ENCODE assay signal across 13 cellular contexts in the genomic region with DNA sequence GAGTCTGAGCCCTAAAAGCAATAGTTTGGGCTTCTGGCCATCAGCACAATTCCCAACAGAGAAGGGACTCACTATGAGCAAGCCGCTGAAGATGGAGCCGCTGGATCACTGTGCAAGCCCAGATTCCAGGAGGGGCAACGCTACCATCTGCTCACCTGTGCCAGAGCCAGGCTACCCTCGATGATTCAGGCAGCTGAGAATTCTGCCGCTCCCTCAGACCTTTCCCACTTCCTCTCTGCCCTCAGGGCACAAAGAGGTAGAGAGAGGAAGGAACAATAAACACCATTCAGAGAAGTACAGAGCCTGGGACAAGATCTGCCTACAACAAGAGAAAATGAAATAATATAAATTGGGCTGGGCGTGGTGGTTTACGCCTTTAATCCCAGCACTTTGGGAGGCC.
DNase-seq lines count a peak whose midpoint lies in the region; ATAC-seq and TF ChIP-seq lines count a peak whose summit lies in the region.
"Had no signal": no experiment of that assay in that cellular context is flagged by ENCODE, and none has a peak within 500 bp of the region (broad histone marks: within the 10 kb centered on the region; RNA-seq: fewer than 3 reads in every experiment).

No MANE protein-coding gene starts in this region.

- H3K27me3 Mint-ChIP-seq in osteocyte (ENCODE audit: unreplicated experiment) = no peaks in the 10 kb centered on the region
- H3K27me3 Mint-ChIP-seq: effector memory CD8-positive, alpha-beta T cell had no signal

- CTCF ChIA-PET in HEK293T (lab: Yijun Ruan, JAX) = interaction anchor here (1.1 kb wide), 1 partner anchor 87 kb away, joined by 4 read pairs; no protein-coding TSS in a partner anchor

- no peak for TF ChIP-seq CTCF in osteocyte (IDR thresholded peaks at IDR 0.05)
- TF ChIP-seq CTCF in Peyer's patch (IDR thresholded peaks at IDR 0.05) = no peak

- ATAC-seq in HG02981 (IDR thresholded peaks at IDR 0.05; ENCODE audit: unreplicated experiment) = no peak
- ATAC-seq: effector memory CD8-positive, alpha-beta T cell; left lobe of liver had no signal

- peaks cover 69% of the 10 kb centered on the region for H3K36me3 Mint-ChIP-seq in osteocyte (ENCODE audit: unreplicated experiment)

- DNase-seq in COLO829 (ENCODE audit: low spot score) (peak; percentile 66), M059J (ENCODE audit: low read depth) (peak; percentile 99), cerebellum (ENCODE audit: low spot score) (peak; percentile 34), osteocyte (ENCODE audit: extremely low spot score, unreplicated experiment) (no peak), HEK293T (ENCODE audit: extremely low spot score) (no peak), Peyer's patch (no peak)
- no peak for DNase-seq in activated effector memory CD4-positive, alpha-beta T cell treated with anti-CD3 and anti-CD28 coated beads, Interleukin-2, amount 50 U/mL, for 16 hours
- DNase-seq: activated naive CD4-positive, alpha-beta T cell treated with anti-CD3 and anti-CD28 coated beads for 36 hours; effector memory CD8-positive, alpha-beta T cell; NCI-H748 treated with DMSO at 0.1 percent for 48 hours had no signal

- H3K4me1 ChIP-seq in Peyer's patch = no peaks in the 10 kb centered on the region

- H3K4me3 Mint-ChIP-seq in osteocyte (ENCODE audit: unreplicated experiment) = no peak overlapping the region
- H3K4me3 Mint-ChIP-seq: activated naive CD4-positive, alpha-beta T cell treated with anti-CD3 and anti-CD28 coated beads for 36 hours; effector memory CD8-positive, alpha-beta T cell had no signal

- H3K27ac ChIP-seq in Peyer's patch = peak overlapping the region in 1 of 4 donors; percentile 51
- H3K27ac ChIP-seq: VCaP had no signal

- no peaks in the 10 kb centered on the region for H3K9me3 Mint-ChIP-seq in osteocyte (ENCODE audit: unreplicated experiment)
- H3K9me3 Mint-ChIP-seq: activated naive CD4-positive, alpha-beta T cell treated with anti-CD3 and anti-CD28 coated beads for 36 hours; effector memory CD8-positive, alpha-beta T cell had no signal

- H3K27ac Mint-ChIP-seq in osteocyte (ENCODE audit: unreplicated experiment) = peak overlapping the region; percentile 94
- H3K27ac Mint-ChIP-seq: activated naive CD4-positive, alpha-beta T cell treated with anti-CD3 and anti-CD28 coated beads for 36 hours had no signal

- H3K27me3 ChIP-seq in Peyer's patch = no peaks in the 10 kb centered on the region

- peaks cover 79% of the 10 kb centered on the region for H3K4me1 Mint-ChIP-seq in osteocyte (ENCODE audit: unreplicated experiment)

- POLR2A ChIA-PET in HEK293T (lab: Yijun Ruan, JAX) = interaction anchor here (1.1 kb wide), 1 partner anchor 53 kb away, joined by 3 read pairs; no protein-coding TSS in a partner anchor

- no peak overlapping the region for H3K4me3 ChIP-seq in Peyer's patch

- H3K9me3 ChIP-seq in Peyer's patch = no peaks in the 10 kb centered on the region

- no peak for TF ChIP-seq POLR2A in Peyer's patch (IDR thresholded peaks at IDR 0.05)

- peaks cover 0 to 17% (median 0%) of the 10 kb centered on the region in 3 donors for H3K36me3 ChIP-seq in Peyer's patch

TF ChIP-seq in HEK293T, 16 proteins besides CTCF, POLR2A, EP300 and RAD21:
- no peak for TF ChIP-seq FOXK2 (IDR thresholded peaks at IDR 0.05)
- TF ChIP-seq TARDBP (IDR thresholded peaks at IDR 0.05) = no peak
- no peak for TF ChIP-seq FOXA1 (IDR thresholded peaks at IDR 0.05)
- no peak for TF ChIP-seq BHLHE40 (IDR thresholded peaks at IDR 0.05; ENCODE audit: borderline replicate concordance)
- TF ChIP-seq CTBP1 (IDR thresholded peaks at IDR 0.05; ENCODE audit: borderline replicate concordance) = no peak
- TF ChIP-seq FOXM1 (IDR thresholded peaks at IDR 0.05; ENCODE audit: borderline replicate concordance) = no peak
- TF ChIP-seq LEF1 (IDR thresholded peaks at IDR 0.05; ENCODE audit: borderline replicate concordance) = no peak
- no peak for TF ChIP-seq L3MBTL2 (conservative IDR thresholded peaks at IDR 0.05)
- no peak for TF ChIP-seq HDGF (IDR thresholded peaks at IDR 0.05; ENCODE audit: borderline replicate concordance)
- no peak for TF ChIP-seq ZNF384 (IDR thresholded peaks at IDR 0.05)
- no peak for TF ChIP-seq ARNT (IDR thresholded peaks at IDR 0.05)
- TF ChIP-seq, protein P1, sequence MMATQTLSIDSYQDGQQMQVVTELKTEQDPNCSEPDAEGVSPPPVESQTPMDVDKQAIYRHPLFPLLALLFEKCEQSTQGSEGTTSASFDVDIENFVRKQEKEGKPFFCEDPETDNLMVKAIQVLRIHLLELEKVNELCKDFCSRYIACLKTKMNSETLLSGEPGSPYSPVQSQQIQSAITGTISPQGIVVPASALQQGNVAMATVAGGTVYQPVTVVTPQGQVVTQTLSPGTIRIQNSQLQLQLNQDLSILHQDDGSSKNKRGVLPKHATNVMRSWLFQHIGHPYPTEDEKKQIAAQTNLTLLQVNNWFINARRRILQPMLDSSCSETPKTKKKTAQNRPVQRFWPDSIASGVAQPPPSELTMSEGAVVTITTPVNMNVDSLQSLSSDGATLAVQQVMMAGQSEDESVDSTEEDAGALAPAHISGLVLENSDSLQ (IDR thresholded peaks at IDR 0.05) = no peak
- no peak for TF ChIP-seq SUZ12 (IDR thresholded peaks at IDR 0.05)
- no peak for TF ChIP-seq ELF4 (IDR thresholded peaks at IDR 0.05)
TF ChIP-seq in HEK293T: peak in this region for 0.

Comparison
In these comparisons a context has a peak if more than half of its experiments do, and no peak if none do; other contexts are left out.
1. DNase-seq: peak in COLO829 (single experiment), M059J (single experiment) and cerebellum (single experiment); none in osteocyte (single experiment), HEK293T (single experiment), activated effector memory CD4-positive, alpha-beta T cell treated with anti-CD3 and anti-CD28 coated beads, Interleukin-2, amount 50 U/mL, for 16 hours (single experiment) and Peyer's patch (0 of 3).